8 cellular contexts compared by ENCODE assay signal in the genomic region with DNA sequence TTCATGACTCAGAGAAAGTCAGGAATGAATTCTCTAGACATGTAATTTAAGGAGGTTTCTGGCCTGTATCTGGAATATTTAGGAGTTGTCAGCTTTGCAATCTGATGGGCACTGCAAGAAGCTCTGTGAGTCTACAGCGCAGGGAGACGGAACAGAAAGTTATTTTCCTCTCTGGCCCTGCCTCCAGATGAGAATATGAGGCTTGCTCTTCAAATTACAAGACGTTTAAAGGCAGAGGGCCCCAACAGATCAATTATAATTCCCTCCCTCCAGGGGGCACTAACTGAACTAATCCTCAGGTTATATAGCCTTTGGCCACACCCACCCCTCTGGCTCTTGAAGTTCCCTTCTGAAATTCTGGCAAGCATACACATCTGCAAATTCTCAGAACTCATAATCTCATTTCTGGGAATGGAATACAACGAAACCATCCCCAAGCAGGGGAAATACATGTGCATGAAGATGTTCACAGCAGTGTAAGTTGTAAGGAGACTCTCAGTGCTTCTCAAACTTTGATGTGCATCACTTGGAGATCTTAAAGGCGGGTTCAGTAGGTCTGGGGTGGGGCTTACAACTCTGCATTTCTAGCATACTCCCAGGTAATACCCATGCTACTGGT.
A peak's percentile ranks its signal among the peaks of the same experiment; 100 is the strongest.
DNase-seq lines count a peak whose midpoint lies in the region; ATAC-seq and TF ChIP-seq lines count a peak whose summit lies in the region.

No MANE protein-coding gene starts in this region.

- no CpG with 5 or more reads among the region's 5 CpGs for WGBS in neuronal stem cell (ENCODE audit: extremely low coverage in 2 of 2, insufficient read length in 2 of 2, insufficient replicate concordance in 1 of 2), 2 donors

- H2BK120ac ChIP-seq in neuronal stem cell (ENCODE audit: low read depth, low read length): no peak overlapping the region

- H3K23ac ChIP-seq in neuronal stem cell (ENCODE audit: low read depth, low read length, poor library complexity): no peak overlapping the region

- H3K18ac ChIP-seq in neuronal stem cell (ENCODE audit: low read length): no peak overlapping the region

- ATAC-seq in GM21825 (IDR thresholded peaks at IDR 0.05; ENCODE audit: unreplicated experiment): peak; percentile 74

- no peak overlapping the region for H2BK15ac ChIP-seq in neuronal stem cell (ENCODE audit: low read length)

- H3K4me3 ChIP-seq in GM12864 (ENCODE audit: low read depth, low read length) (no peak overlapping the region), neuronal stem cell (ENCODE audit: low read length in 2 of 2) (no peak overlapping the region)

- no peak overlapping the region for H2BK5ac ChIP-seq in neuronal stem cell (ENCODE audit: low read length)

- H4K8ac ChIP-seq in neuronal stem cell (ENCODE audit: low read depth, low read length): no peak overlapping the region

- no peak overlapping the region for H3K4me2 ChIP-seq in neuronal stem cell (ENCODE audit: insufficient read depth, low read length, poor library complexity, severe bottlenecking)

- H3K9me3 ChIP-seq in neuronal stem cell (replicated peaks in 1 of 2; ENCODE audit: control insufficient read depth in 2 of 2, insufficient read depth in 1 of 2, low read depth in 1 of 2, low read length in 2 of 2): no peaks in the 10 kb centered on the region

- TF ChIP-seq POLR2A in erythroblast (IDR thresholded peaks at IDR 0.05; ENCODE audit: low read length): peak; percentile 20

- H2AFZ ChIP-seq in neuronal stem cell (ENCODE audit: low read length): no peak overlapping the region

- no peak overlapping the region for H2BK12ac ChIP-seq in neuronal stem cell (ENCODE audit: low read length)

- no peaks in the 10 kb centered on the region for H3K79me1 ChIP-seq in neuronal stem cell (ENCODE audit: low read depth, low read length)

- no peaks in the 10 kb centered on the region for H3K27me3 ChIP-seq in neuronal stem cell (ENCODE audit: control insufficient read depth in 3 of 3, insufficient read depth in 3 of 3, low read depth in 1 of 3, low read length in 3 of 3)

- H3K4ac ChIP-seq in neuronal stem cell (ENCODE audit: low read length): no peak overlapping the region

- TF ChIP-seq CTCF in GM12864 (IDR thresholded peaks at IDR 0.05; ENCODE audit: low read depth, low read length, missing control alignments): peak; percentile 53

- H4K91ac ChIP-seq in neuronal stem cell (ENCODE audit: low read depth, low read length, poor library complexity): no peak overlapping the region

- no peak overlapping the region for H2AK5ac ChIP-seq in neuronal stem cell (ENCODE audit: low read depth, low read length)

- H3K14ac ChIP-seq in neuronal stem cell (ENCODE audit: low read length): no peak overlapping the region

- H3K9ac ChIP-seq in neuronal stem cell (ENCODE audit: low read depth, low read length, poor library complexity): no peak overlapping the region

- H3K4me1 ChIP-seq in neuronal stem cell (ENCODE audit: control insufficient read depth in 2 of 2, insufficient read depth in 1 of 2, low read depth in 1 of 2, low read length in 2 of 2): peaks cover 0 to 7% of the 10 kb centered on the region in 2 donors

- no peak overlapping the region for H3K27ac ChIP-seq in neuronal stem cell (replicated peaks; ENCODE audit: low read length)

- intact Hi-C loops in posterior vena cava (cut with DNase I): no loop called here

- DNase-seq in GM12864 (ENCODE audit: low read depth) (no peak), LoVo (ENCODE audit: low spot score) (peak; percentile 31), erythroblast (lab: John Stamatoyannopoulos, UW) (peak; percentile 94), posterior vena cava (ENCODE audit: low spot score) (peak; percentile 76), neuronal stem cell (ENCODE audit: low spot score) (no peak), AG08395 (ENCODE audit: low spot score) (no peak)
- DNase-seq in activated CD4-positive, alpha-beta T cell treated with anti-CD3 and anti-CD28 coated beads, Interleukin-2, amount 50 U/mL, for 1 hour: peak; percentile 16

- H3K36me3 ChIP-seq in neuronal stem cell (replicated peaks in 1 of 2; ENCODE audit: control insufficient read depth in 2 of 2, insufficient read depth in 2 of 2, low read length in 2 of 2): no peaks in the 10 kb centered on the region

Comparison
In these comparisons a context has a peak if more than half of its experiments do, and no peak if none do; other contexts are left out.
1. DNase-seq: peak in LoVo (single experiment), activated CD4-positive, alpha-beta T cell treated with anti-CD3 and anti-CD28 coated beads, Interleukin-2, amount 50 U/mL, for 1 hour (single experiment), erythroblast (2 of 2) and posterior vena cava (single experiment); none in GM12864 (single experiment), neuronal stem cell (single experiment) and AG08395 (single experiment).